ENCODE assay signal across 7 cellular contexts in genomic region chr19:1590641-1591397, GRCh38. TPM values are rescaled to one million over a fixed set of nuclear protein-coding genes. Genes with fewer than 3 reads are reported as not detected.
A peak's percentile ranks its signal among the peaks of the same experiment; 100 is the strongest.
DNase-seq lines count a peak whose midpoint lies in the region; ATAC-seq and TF ChIP-seq lines count a peak whose summit lies in the region.

No MANE protein-coding gene starts in this region.

- H2AFZ ChIP-seq in Karpas-422 (ENCODE audit: low read length): no peak overlapping the region

- H3K27me3 Mint-ChIP-seq in activated T-cell treated with anti-CD3 and anti-CD28 coated beads, Interleukin-2, amount 50 U/mL, for 72 hours (ENCODE audit: low read depth): no peaks in the 10 kb centered on the region
- no peaks in the 10 kb centered on the region for H3K27me3 Mint-ChIP-seq in stimulated activated memory B cell treated with anti-CD40 and anti-IgM and Interleukin-4, amounts not matched to agents 10 μg/mL and 1 μg/mL and 100 μg/mL, for 72 hours

- peak; percentile 66 for TF ChIP-seq CTCF in GM10266 (IDR thresholded peaks at IDR 0.05; ENCODE audit: control insufficient read depth, insufficient read depth, low read depth, missing control alignments)

- H3K27ac Mint-ChIP-seq in activated T-cell treated with anti-CD3 and anti-CD28 coated beads, Interleukin-2, amount 50 U/mL, for 72 hours: peak overlapping the region; percentile 79
- H3K27ac Mint-ChIP-seq in stimulated activated memory B cell treated with anti-CD40 and anti-IgM and Interleukin-4, amounts not matched to agents 10 μg/mL and 1 μg/mL and 100 μg/mL, for 72 hours: peak overlapping the region; percentile 92

- peaks cover 14% of the 10 kb centered on the region for H4K20me1 ChIP-seq in Karpas-422 (ENCODE audit: insufficient read depth, low read depth, low read length)

- H3K36me3 ChIP-seq in Karpas-422 (ENCODE audit: insufficient read depth, low read length): peaks cover 3% of the 10 kb centered on the region; the same call in 1 of the 2 replicates
- peaks cover 10% of the 10 kb centered on the region for H3K36me3 ChIP-seq in iPS-15b (ENCODE audit: control insufficient read depth, insufficient read depth, low read length)

- H3K36me3 Mint-ChIP-seq in activated T-cell treated with anti-CD3 and anti-CD28 coated beads, Interleukin-2, amount 50 U/mL, for 72 hours (ENCODE audit: insufficient read depth in 2 of 2): peaks cover 0 to 2% of the 10 kb centered on the region in 2 donors
- peaks cover 9% of the 10 kb centered on the region for H3K36me3 Mint-ChIP-seq in stimulated activated memory B cell treated with anti-CD40 and anti-IgM and Interleukin-4, amounts not matched to agents 10 μg/mL and 1 μg/mL and 100 μg/mL, for 72 hours

- H3K9me2 ChIP-seq in Karpas-422 (replicated peaks; ENCODE audit: insufficient read depth, low read length): no peaks in the 10 kb centered on the region

- H3K27me3 ChIP-seq in Karpas-422 (ENCODE audit: low read length) (no peaks in the 10 kb centered on the region), iPS-15b (ENCODE audit: control insufficient read depth, insufficient read depth, low read length) (no peaks in the 10 kb centered on the region)

- H3K9me3 ChIP-seq in Karpas-422 (ENCODE audit: low read length): no peaks in the 10 kb centered on the region
- no peaks in the 10 kb centered on the region for H3K9me3 ChIP-seq in iPS-15b (ENCODE audit: control insufficient read depth, insufficient read depth, low read length)

- H3K79me2 ChIP-seq in Karpas-422 (ENCODE audit: low read length): peaks cover 55% of the 10 kb centered on the region

- H3K4me3 ChIP-seq in Karpas-422 (ENCODE audit: low read length) (peak overlapping the region; percentile 89), iPS-15b (ENCODE audit: low read depth, low read length) (peak overlapping the region; percentile 88)

- H3K9me3 Mint-ChIP-seq in activated T-cell treated with anti-CD3 and anti-CD28 coated beads, Interleukin-2, amount 50 U/mL, for 72 hours: no peaks in the 10 kb centered on the region
- H3K9me3 Mint-ChIP-seq in stimulated activated memory B cell treated with anti-CD40 and anti-IgM and Interleukin-4, amounts not matched to agents 10 μg/mL and 1 μg/mL and 100 μg/mL, for 72 hours: no peaks in the 10 kb centered on the region

- no peak for ATAC-seq in activated T-cell treated with anti-CD3 and anti-CD28 coated beads, Interleukin-2, amount 50 U/mL, for 72 hours (replicated peaks in 1 of 2)
- ATAC-seq in stimulated activated memory B cell treated with anti-CD40 and anti-IgM and Interleukin-4, amounts not matched to agents 10 μg/mL and 1 μg/mL and 100 μg/mL, for 72 hours: no peak
- no peak for ATAC-seq in GM21717 (IDR thresholded peaks at IDR 0.05; ENCODE audit: unreplicated experiment)

- DNase-seq in GM10266 (ENCODE audit: extremely low spot score) (peak; percentile 82), Karpas-422 (peak; percentile 76), NCI-H748 treated with DMSO at 0.1 percent for 48 hours (lab: John Stamatoyannopoulos, UW) (no peak)
- peak; percentile 35 to 41 for DNase-seq in activated T-cell treated with anti-CD3 and anti-CD28 coated beads, Interleukin-2, amount 50 U/mL, for 72 hours

- H3K4me3 Mint-ChIP-seq in activated T-cell treated with anti-CD3 and anti-CD28 coated beads, Interleukin-2, amount 50 U/mL, for 72 hours: peak overlapping the region; percentile 87 to 98
- peak overlapping the region; percentile 88 for H3K4me3 Mint-ChIP-seq in stimulated activated memory B cell treated with anti-CD40 and anti-IgM and Interleukin-4, amounts not matched to agents 10 μg/mL and 1 μg/mL and 100 μg/mL, for 72 hours

- H3K4me2 ChIP-seq in Karpas-422 (ENCODE audit: low read depth, low read length, poor library complexity, severe bottlenecking): peak overlapping the region; percentile 88

- H3K9ac ChIP-seq in Karpas-422 (ENCODE audit: low read length) (peak overlapping the region; percentile 100), iPS-15b (ENCODE audit: low read depth, low read length) (peak overlapping the region; percentile 99)

- H3K27ac ChIP-seq in Karpas-422 (ENCODE audit: low read length): peak overlapping the region; percentile 95

- H3K4me1 ChIP-seq in Karpas-422 (ENCODE audit: low read length): peaks cover 20% of the 10 kb centered on the region
- peaks cover 4% of the 10 kb centered on the region for H3K4me1 ChIP-seq in iPS-15b (ENCODE audit: control insufficient read depth, insufficient read depth, low read length)

- H3K4me1 Mint-ChIP-seq in activated T-cell treated with anti-CD3 and anti-CD28 coated beads, Interleukin-2, amount 50 U/mL, for 72 hours (ENCODE audit: low read depth): peaks cover 40% of the 10 kb centered on the region
- peaks cover 42% of the 10 kb centered on the region for H3K4me1 Mint-ChIP-seq in stimulated activated memory B cell treated with anti-CD40 and anti-IgM and Interleukin-4, amounts not matched to agents 10 μg/mL and 1 μg/mL and 100 μg/mL, for 72 hours

RNA-seq across cellular contexts. Expression of gene MBD3, which starts 1.8 kb away (rescaled TPM):
- 42.2 and 124 TPM in 2 replicates for total RNA-seq in Karpas-422 (2014; rRNA removed; shearing (Covaris generic); ENCODE audit: low replicate concordance)
- 10 to 100 TPM; 71.2 to 77.9 TPM for total RNA-seq in activated T-cell treated with anti-CD3 and anti-CD28 coated beads, Interleukin-2, amount 50 U/mL, for 72 hours

RNA-seq across cellular contexts. Expression of gene UQCR11, which starts 14.4 kb away (rescaled TPM):
- total RNA-seq in Karpas-422 (2014; rRNA removed; shearing (Covaris generic); ENCODE audit: low replicate concordance): 106 and 170 TPM in 2 replicates
- 100 to 1,000 TPM; 103 to 113 TPM for total RNA-seq in activated T-cell treated with anti-CD3 and anti-CD28 coated beads, Interleukin-2, amount 50 U/mL, for 72 hours

RNA-seq across cellular contexts. Expression of gene MEX3D, which starts 22.7 kb away (rescaled TPM):
- 5.6 and 13.5 TPM in 2 replicates for total RNA-seq in Karpas-422 (2014; rRNA removed; shearing (Covaris generic); ENCODE audit: low replicate concordance)
- 1 to 10 TPM; 6.4 to 6.8 TPM for total RNA-seq in activated T-cell treated with anti-CD3 and anti-CD28 coated beads, Interleukin-2, amount 50 U/mL, for 72 hours
